In genomic region chrX:154061801-154062200, GRCh38 we compare ENCODE assay signal across 22 cellular contexts. TPM values are rescaled to one million over a fixed set of nuclear protein-coding genes. Genes with fewer than 3 reads are reported as not detected.
DNase-seq lines count a peak whose midpoint lies in the region; ATAC-seq and TF ChIP-seq lines count a peak whose summit lies in the region.
"Had no signal": no experiment of that assay in that cellular context is flagged by ENCODE, and none has a peak within 500 bp of the region (broad histone marks: within the 10 kb centered on the region; RNA-seq: fewer than 3 reads in every experiment).

No MANE protein-coding gene starts in this region.

- H3K9me3 Mint-ChIP-seq in activated T-cell treated with anti-CD3 and anti-CD28 coated beads, Interleukin-2, amount 50 U/mL, for 72 hours: no peaks in the 10 kb centered on the region
- no peaks in the 10 kb centered on the region for H3K9me3 Mint-ChIP-seq in activated T-cell treated with anti-CD3 and anti-CD28 coated beads, Interleukin-2, amount 50 U/mL, for 4 hours
- H3K9me3 Mint-ChIP-seq in brain: peaks cover 0 to 4% (median 0%) of the 10 kb centered on the region in 5 experiments
- H3K9me3 Mint-ChIP-seq: activated CD4-positive, alpha-beta T cell treated with anti-CD3 and anti-CD28 coated beads, Interleukin-2, amount 10 ng/mL, durations not matched to agents 7 days and 5 days had no signal

- H3K36me3 ChIP-seq in KOPT-K1 (ENCODE audit: insufficient read depth, low read length) (peaks cover 4% of the 10 kb centered on the region; the same call in 1 of the 2 replicates), neutrophil (peaks cover 6% of the 10 kb centered on the region), upper lobe of right lung (no peaks in the 10 kb centered on the region), vagina (no peaks in the 10 kb centered on the region)
- H3K36me3 ChIP-seq: BE2C, colonic mucosa, SJCRH30 had no signal

- TF ChIP-seq CTCF in brain (conservative IDR thresholded peaks at IDR 0.05): no peak
- no peak for TF ChIP-seq CTCF in neutrophil (IDR thresholded peaks at IDR 0.05)
- TF ChIP-seq CTCF in upper lobe of right lung (IDR thresholded peaks at IDR 0.05): no peak
- TF ChIP-seq CTCF in vagina (IDR thresholded peaks at IDR 0.05): no peak

- TF ChIP-seq POLR2A in vagina (IDR thresholded peaks at IDR 0.05): no peak

- H3K4me1 ChIP-seq in neutrophil (ENCODE audit: control insufficient read depth in 1 of 2, insufficient read depth in 1 of 2, low read depth in 1 of 2, low read length in 1 of 2): peaks cover 66 to 68% of the 10 kb centered on the region in 2 experiments
- H3K4me1 ChIP-seq in upper lobe of right lung: peaks cover 24% of the 10 kb centered on the region
- H3K4me1 ChIP-seq in vagina: peaks cover 40% of the 10 kb centered on the region
- H3K4me1 ChIP-seq: SJCRH30 had no signal

- DNase-seq in activated T-cell treated with anti-CD3 and anti-CD28 coated beads, Interleukin-2, amount 50 U/mL, for 72 hours: no peak
- no peak for DNase-seq in activated T-cell treated with anti-CD3 and anti-CD28 coated beads, Interleukin-2, amount 50 U/mL, for 4 hours
- no peak for DNase-seq in upper lobe of right lung
- no peak for DNase-seq in vagina (ENCODE audit: extremely low spot score in 2 of 2)
- DNase-seq in pons (ENCODE audit: low spot score): no peak
- DNase-seq: activated CD4-positive, alpha-beta T cell treated with anti-CD3 and anti-CD28 coated beads, Interleukin-2, amount 10 ng/mL, durations not matched to agents 7 days and 5 days; BE2C; body of pancreas; colonic mucosa; mesendoderm; MM.1S; naive B cell; NCI-H1436; NCI-H2171; NCI-H524 treated with DMSO at 0.1 percent for 48 hours; SJCRH30 had no signal

- peaks cover 18% of the 10 kb centered on the region for H3K27me3 Mint-ChIP-seq in activated T-cell treated with anti-CD3 and anti-CD28 coated beads, Interleukin-2, amount 50 U/mL, for 72 hours (ENCODE audit: low read depth)
- H3K27me3 Mint-ChIP-seq in activated T-cell treated with anti-CD3 and anti-CD28 coated beads, Interleukin-2, amount 50 U/mL, for 4 hours (ENCODE audit: low read depth): no peaks in the 10 kb centered on the region
- no peaks in the 10 kb centered on the region for H3K27me3 Mint-ChIP-seq in brain
- H3K27me3 Mint-ChIP-seq: activated CD4-positive, alpha-beta T cell treated with anti-CD3 and anti-CD28 coated beads, Interleukin-2, amount 10 ng/mL, durations not matched to agents 7 days and 5 days; naive B cell had no signal

- peaks cover 3 to 8% of the 10 kb centered on the region in 2 donors for H3K36me3 Mint-ChIP-seq in activated T-cell treated with anti-CD3 and anti-CD28 coated beads, Interleukin-2, amount 50 U/mL, for 72 hours (ENCODE audit: insufficient read depth in 2 of 2)
- peaks cover 10% of the 10 kb centered on the region for H3K36me3 Mint-ChIP-seq in activated T-cell treated with anti-CD3 and anti-CD28 coated beads, Interleukin-2, amount 50 U/mL, for 4 hours (ENCODE audit: insufficient read depth)
- H3K36me3 Mint-ChIP-seq in brain: peaks cover 7% of the 10 kb centered on the region
- H3K36me3 Mint-ChIP-seq: naive B cell had no signal

- H3K9me3 ChIP-seq in KOPT-K1 (ENCODE audit: insufficient read depth, low read length, poor library complexity, severe bottlenecking): no peaks in the 10 kb centered on the region
- no peaks in the 10 kb centered on the region for H3K9me3 ChIP-seq in neutrophil
- no peaks in the 10 kb centered on the region for H3K9me3 ChIP-seq in upper lobe of right lung
- H3K9me3 ChIP-seq in vagina: no peaks in the 10 kb centered on the region
- H3K9me3 ChIP-seq: A549, BE2C, body of pancreas, colonic mucosa, SJCRH30 had no signal

- H3K4me3 ChIP-seq in neutrophil (ENCODE audit: low read depth in 1 of 2, low read length in 1 of 2) (no peak overlapping the region), upper lobe of right lung (no peak overlapping the region), vagina (no peak overlapping the region)
- H3K4me3 ChIP-seq: A549, body of pancreas, colonic mucosa, SJCRH30 had no signal

- H3K27ac ChIP-seq in KOPT-K1 (ENCODE audit: low read depth, low read length, poor library complexity, severe bottlenecking) (peak overlapping the region; percentile 13), neutrophil (peak overlapping the region; percentile 78), upper lobe of right lung (no peak overlapping the region), vagina (no peak overlapping the region)
- H3K27ac ChIP-seq: A549, body of pancreas, colonic mucosa, parathyroid adenoma, SJCRH30 had no signal

- H3K27ac Mint-ChIP-seq in activated T-cell treated with anti-CD3 and anti-CD28 coated beads, Interleukin-2, amount 50 U/mL, for 72 hours: peak overlapping the region; percentile 7
- H3K27ac Mint-ChIP-seq in brain: peak overlapping the region in 3 of 5 experiments; percentile 82 to 91 (median 89)
- H3K27ac Mint-ChIP-seq: activated CD4-positive, alpha-beta T cell treated with anti-CD3 and anti-CD28 coated beads, Interleukin-2, amount 10 ng/mL, durations not matched to agents 7 days and 5 days had no signal

- intact Hi-C loops in upper lobe of right lung (cut with DNase I): no loop called here
- intact Hi-C loops in vagina (cut with DNase I): no loop called here

- H3K27me3 ChIP-seq in neutrophil (no peaks in the 10 kb centered on the region), upper lobe of right lung (no peaks in the 10 kb centered on the region), vagina (no peaks in the 10 kb centered on the region)
- H3K27me3 ChIP-seq: BE2C, body of pancreas, colonic mucosa, SJCRH30 had no signal

- ATAC-seq in activated T-cell treated with anti-CD3 and anti-CD28 coated beads, Interleukin-2, amount 50 U/mL, for 72 hours (replicated peaks in 1 of 2): no peak
- ATAC-seq in activated T-cell treated with anti-CD3 and anti-CD28 coated beads, Interleukin-2, amount 50 U/mL, for 4 hours: no peak
- ATAC-seq in upper lobe of right lung: no peak
- ATAC-seq: A549, body of pancreas, sciatic nerve had no signal

- H3K4me3 Mint-ChIP-seq in activated T-cell treated with anti-CD3 and anti-CD28 coated beads, Interleukin-2, amount 50 U/mL, for 72 hours: no peak overlapping the region
- no peak overlapping the region for H3K4me3 Mint-ChIP-seq in activated T-cell treated with anti-CD3 and anti-CD28 coated beads, Interleukin-2, amount 50 U/mL, for 4 hours
- no peak overlapping the region for H3K4me3 Mint-ChIP-seq in brain
- H3K4me3 Mint-ChIP-seq: activated CD4-positive, alpha-beta T cell treated with anti-CD3 and anti-CD28 coated beads, Interleukin-2, amount 10 ng/mL, durations not matched to agents 7 days and 5 days had no signal

- H3K4me1 Mint-ChIP-seq in activated T-cell treated with anti-CD3 and anti-CD28 coated beads, Interleukin-2, amount 50 U/mL, for 72 hours (ENCODE audit: low read depth): peaks cover 69% of the 10 kb centered on the region
- peaks cover 78% of the 10 kb centered on the region for H3K4me1 Mint-ChIP-seq in activated T-cell treated with anti-CD3 and anti-CD28 coated beads, Interleukin-2, amount 50 U/mL, for 4 hours (ENCODE audit: low read depth)
- H3K4me1 Mint-ChIP-seq in brain: peaks cover 56% of the 10 kb centered on the region

RNA-seq across cellular contexts. Expression of gene MECP2, which starts 35.7 kb away (rescaled TPM):
- 10 to 100 TPM; 70.4 to 73.5 TPM for total RNA-seq in activated T-cell treated with anti-CD3 and anti-CD28 coated beads, Interleukin-2, amount 50 U/mL, for 72 hours
- total RNA-seq in activated T-cell treated with anti-CD3 and anti-CD28 coated beads, Interleukin-2, amount 50 U/mL, for 4 hours: 10 to 100 TPM; 42.6 to 46.7 (median 45.7) TPM
- 40.8 TPM for polyA plus RNA-seq in brain (ENCODE audit: insufficient read depth, low read depth, low replicate concordance)
- total RNA-seq in upper lobe of right lung (58.6 TPM), vagina (38.5 TPM)

RNA-seq across cellular contexts. Expression of gene IRAK1, which starts 42.1 kb away (rescaled TPM):
- total RNA-seq in activated T-cell treated with anti-CD3 and anti-CD28 coated beads, Interleukin-2, amount 50 U/mL, for 72 hours: 100 to 1,000 TPM; 131 to 150 TPM
- 100 to 1,000 TPM; 258 to 273 (median 272) TPM for total RNA-seq in activated T-cell treated with anti-CD3 and anti-CD28 coated beads, Interleukin-2, amount 50 U/mL, for 4 hours
- polyA plus RNA-seq in brain (ENCODE audit: insufficient read depth, low read depth, low replicate concordance): 76.3 TPM
- total RNA-seq in upper lobe of right lung (89.4 TPM), vagina (46.7 TPM)

Comparison
In these comparisons a context has a peak if more than half of its experiments do, and no peak if none do; other contexts are left out.
1. H3K27ac ChIP-seq: peak in KOPT-K1 (single experiment) and neutrophil (single experiment); none in upper lobe of right lung (single experiment) and vagina (single experiment).